ENCODE assay signal across 12 cellular contexts in the genomic region with DNA sequence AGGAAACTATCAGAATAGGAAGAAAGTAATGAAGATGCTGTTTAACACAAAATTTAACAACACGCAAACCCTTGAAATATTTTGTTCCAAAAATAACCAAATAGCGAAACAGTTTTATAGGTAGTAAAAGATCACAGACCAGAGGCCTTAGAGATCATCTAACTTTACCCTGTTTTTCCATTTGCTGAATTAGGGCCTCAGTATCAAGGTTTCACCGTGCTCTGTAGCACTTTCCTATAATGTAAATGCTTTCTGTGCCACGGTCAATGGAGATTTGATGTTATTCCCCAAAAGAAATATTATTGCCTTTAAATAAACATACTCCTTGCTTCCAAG.
"Had no signal": no experiment of that assay in that cellular context is flagged by ENCODE, and none has a peak within 500 bp of the region (broad histone marks: within the 10 kb centered on the region; RNA-seq: fewer than 3 reads in every experiment).

No MANE protein-coding gene starts in this region.

- H3K4me3 ChIP-seq: dorsolateral prefrontal cortex, gastrocnemius medialis, heart right ventricle had no signal

- H3K27me3 ChIP-seq: dorsolateral prefrontal cortex, gastrocnemius medialis, heart right ventricle had no signal

- H3K9me3 ChIP-seq: gastrocnemius medialis, heart right ventricle had no signal

- H3K9me3 Mint-ChIP-seq: activated naive CD4-positive, alpha-beta T cell treated with anti-CD3 and anti-CD28 coated beads, Interleukin-2, amount 50 U/mL, for 72 hours; stimulated activated memory B cell treated with anti-CD40 and anti-IgM and Interleukin-4, amounts not matched to agents 10 μg/mL and 1 μg/mL and 100 μg/mL, for 72 hours had no signal

- H3K36me3 Mint-ChIP-seq: activated naive CD4-positive, alpha-beta T cell treated with anti-CD3 and anti-CD28 coated beads, Interleukin-2, amount 50 U/mL, for 72 hours had no signal

- H3K27ac ChIP-seq: gastrocnemius medialis, heart right ventricle had no signal

- H3K27me3 Mint-ChIP-seq: stimulated activated memory B cell treated with anti-CD40 and anti-IgM and Interleukin-4, amounts not matched to agents 10 μg/mL and 1 μg/mL and 100 μg/mL, for 72 hours had no signal

- DNase-seq: activated T-cell treated with anti-CD3 and anti-CD28 coated beads, Interleukin-2, amount 50 U/mL, for 1 hour; amniotic stem cell; dorsolateral prefrontal cortex; gastrocnemius medialis; heart right ventricle; islet precursor cell; left ventricle myocardium superior; mesendoderm; small intestine; trophoblast cell had no signal

- H3K36me3 ChIP-seq: gastrocnemius medialis, heart right ventricle had no signal

- H3K27ac Mint-ChIP-seq: activated naive CD4-positive, alpha-beta T cell treated with anti-CD3 and anti-CD28 coated beads, Interleukin-2, amount 50 U/mL, for 72 hours; stimulated activated memory B cell treated with anti-CD40 and anti-IgM and Interleukin-4, amounts not matched to agents 10 μg/mL and 1 μg/mL and 100 μg/mL, for 72 hours had no signal

- H3K4me3 Mint-ChIP-seq: stimulated activated memory B cell treated with anti-CD40 and anti-IgM and Interleukin-4, amounts not matched to agents 10 μg/mL and 1 μg/mL and 100 μg/mL, for 72 hours had no signal

- FAIRE-seq: small intestine had no signal
